In genomic region chr15:52288051-52288942, GRCh38 we compare ENCODE assay signal across 1 cellular context.
TF ChIP-seq lines count a peak whose summit lies in the region.

No MANE protein-coding gene starts in this region.

TF ChIP-seq in HepG2, 621 proteins besides CTCF, POLR2A, EP300 and RAD21 (continued from another document and continues in another):
- peak; percentile 62; the same call in 1 of the 2 replicates for TF ChIP-seq ATF5 (CRISPR knock-in tag; IDR thresholded peaks at IDR 0.05; ENCODE audit: low read depth)
- peak; percentile 55; the same call in 1 of the 2 replicates for TF ChIP-seq ZBTB38 (CRISPR knock-in tag; IDR thresholded peaks at IDR 0.05)
- TF ChIP-seq ZNF24 (IDR thresholded peaks at IDR 0.05), result peak; percentile 62; the same call in 1 of the 2 replicates
- TF ChIP-seq HBP1 (CRISPR knock-in tag; IDR thresholded peaks at IDR 0.05; ENCODE audit: low read depth), result no peak; the same call in 1 of the 2 replicates
- peak; percentile 56; the same call in 1 of the 2 replicates for TF ChIP-seq ZNF546 (CRISPR knock-in tag; conservative IDR thresholded peaks at IDR 0.05)
- peak; percentile 79; the same call in 1 of the 2 replicates for TF ChIP-seq NKX3-1 (CRISPR knock-in tag; IDR thresholded peaks at IDR 0.05)
- no peak for TF ChIP-seq ZNF646 (CRISPR knock-in tag; IDR thresholded peaks at IDR 0.05)
- peak; percentile 78; the same call in 1 of the 2 replicates for TF ChIP-seq RCOR2 (CRISPR knock-in tag; IDR thresholded peaks at IDR 0.05)
- peak; percentile 82; the same call in 1 of the 2 replicates for TF ChIP-seq TOPORS (CRISPR knock-in tag; IDR thresholded peaks at IDR 0.05)
- TF ChIP-seq CHD2 (IDR thresholded peaks at IDR 0.05; ENCODE audit: low read depth, low read length), result no peak
- TF ChIP-seq HMGXB4 (CRISPR knock-in tag; IDR thresholded peaks at IDR 0.05; ENCODE audit: borderline replicate concordance in 1 of 2, low read depth in 1 of 2), result peak; percentile 63 to 85; a peak in 3 of 4 replicates
- peak; percentile 98 for TF ChIP-seq TEAD3 (CRISPR knock-in tag; optimal IDR thresholded peaks at IDR 0.05; ENCODE audit: borderline replicate concordance)
- TF ChIP-seq ARHGAP35 (CRISPR knock-in tag; IDR thresholded peaks at IDR 0.05; ENCODE audit: borderline replicate concordance), result no peak
- TF ChIP-seq SIX4 (CRISPR knock-in tag; IDR thresholded peaks at IDR 0.05), result peak; percentile 68
- TF ChIP-seq PTBP1 (IDR thresholded peaks at IDR 0.05; ENCODE audit: low read depth, low read length, poor library complexity, severe bottlenecking), result no peak
- peak; percentile 71; the same call in 1 of the 2 replicates for TF ChIP-seq YEATS2 (CRISPR knock-in tag; IDR thresholded peaks at IDR 0.05; ENCODE audit: borderline replicate concordance)
- no peak for TF ChIP-seq ZNF530 (CRISPR knock-in tag; IDR thresholded peaks at IDR 0.05; ENCODE audit: low read depth)
- TF ChIP-seq RXRA (CRISPR knock-in tag; IDR thresholded peaks at IDR 0.05), result peak; percentile 87
- no peak for TF ChIP-seq MATR3 (CRISPR knock-in tag; IDR thresholded peaks at IDR 0.05)
- TF ChIP-seq REXO4 (CRISPR knock-in tag; IDR thresholded peaks at IDR 0.05; ENCODE audit: borderline replicate concordance), result no peak
- no peak for TF ChIP-seq SMYD3 (CRISPR knock-in tag; IDR thresholded peaks at IDR 0.05)
- peak; percentile 82 for TF ChIP-seq ZNF317 (CRISPR knock-in tag; IDR thresholded peaks at IDR 0.05)
- TF ChIP-seq TP53 (CRISPR knock-in tag; conservative IDR thresholded peaks at IDR 0.05), result 0 out of 2 replicates have a peak, but pooled peaks have one; percentile 59
- no peak for TF ChIP-seq XBP1 (CRISPR knock-in tag; IDR thresholded peaks at IDR 0.05)
- TF ChIP-seq ZNF839 (CRISPR knock-in tag; IDR thresholded peaks at IDR 0.05; ENCODE audit: borderline replicate concordance), result no peak
- no peak; the same call in 1 of the 2 replicates for TF ChIP-seq ZNF275 (CRISPR knock-in tag; IDR thresholded peaks at IDR 0.05; ENCODE audit: borderline replicate concordance)
- TF ChIP-seq HDAC1 (CRISPR knock-in tag; IDR thresholded peaks at IDR 0.05), result peak; percentile 96
- no peak for TF ChIP-seq PAWR (CRISPR knock-in tag; IDR thresholded peaks at IDR 0.05; ENCODE audit: borderline replicate concordance)
- TF ChIP-seq REPIN1 (CRISPR knock-in tag; IDR thresholded peaks at IDR 0.05; ENCODE audit: borderline replicate concordance, low read depth), result peak; percentile 88
- no peak for TF ChIP-seq ZNF879 (CRISPR knock-in tag; IDR thresholded peaks at IDR 0.05)
- no peak for TF ChIP-seq FOXM1 (CRISPR knock-in tag; IDR thresholded peaks at IDR 0.05)
- peak; percentile 89 for TF ChIP-seq KAT7 (CRISPR knock-in tag; IDR thresholded peaks at IDR 0.05; ENCODE audit: borderline replicate concordance)
- TF ChIP-seq MAFF (IDR thresholded peaks at IDR 0.05; ENCODE audit: low read depth, low read length), result no peak
- no peak for TF ChIP-seq ZMYM2 (CRISPR knock-in tag; IDR thresholded peaks at IDR 0.05)
- TF ChIP-seq HIVEP1 (CRISPR knock-in tag; IDR thresholded peaks at IDR 0.05), result peak; percentile 81; the same call in 1 of the 2 replicates
- no peak for TF ChIP-seq ZEB1 (IDR thresholded peaks at IDR 0.05; ENCODE audit: insufficient replicate concordance, low read depth)
- TF ChIP-seq GATA4 (IDR thresholded peaks at IDR 0.05; ENCODE audit: borderline replicate concordance, low read depth), result peak; percentile 40; the same call in 1 of the 2 replicates
- no peak; the same call in 1 of the 2 replicates for TF ChIP-seq FOXC1 (CRISPR knock-in tag; IDR thresholded peaks at IDR 0.05; ENCODE audit: borderline replicate concordance)
- no peak for TF ChIP-seq ZNF180 (CRISPR knock-in tag; IDR thresholded peaks at IDR 0.05; ENCODE audit: borderline replicate concordance, low read depth)
- peak; percentile 59; the same call in 1 of the 2 replicates for TF ChIP-seq JUND (CRISPR knock-in tag; IDR thresholded peaks at IDR 0.05)
- TF ChIP-seq NPAS2 (CRISPR knock-in tag; IDR thresholded peaks at IDR 0.05; ENCODE audit: borderline replicate concordance), result no peak
- no peak for TF ChIP-seq ZNF17 (CRISPR knock-in tag; IDR thresholded peaks at IDR 0.05)
- no peak for TF ChIP-seq ZNF260 (CRISPR knock-in tag; IDR thresholded peaks at IDR 0.05; ENCODE audit: borderline replicate concordance, low read depth)
- 0 out of 2 replicates have a peak, but pooled peaks have one; percentile 28 for TF ChIP-seq ZBTB7B (CRISPR knock-in tag; IDR thresholded peaks at IDR 0.05)
- no peak for TF ChIP-seq CERS6 (CRISPR knock-in tag; IDR thresholded peaks at IDR 0.05)
- TF ChIP-seq SSRP1 (CRISPR knock-in tag; IDR thresholded peaks at IDR 0.05), result no peak
- peak; percentile 20; the same call in 1 of the 2 replicates for TF ChIP-seq ZNF772 (CRISPR knock-in tag; IDR thresholded peaks at IDR 0.05)
- TF ChIP-seq ZNF292 (CRISPR knock-in tag; IDR thresholded peaks at IDR 0.05; ENCODE audit: borderline replicate concordance, low read depth), result peak; percentile 96; the same call in 1 of the 2 replicates
- TF ChIP-seq FIP1L1 (IDR thresholded peaks at IDR 0.05; ENCODE audit: borderline replicate concordance, insufficient read depth, low read depth, low read length), result no peak
- TF ChIP-seq CSRNP2 (CRISPR knock-in tag; conservative IDR thresholded peaks at IDR 0.05; ENCODE audit: low read depth), result no peak
- TF ChIP-seq KLF6 (CRISPR knock-in tag; IDR thresholded peaks at IDR 0.05), result 0 out of 2 replicates have a peak, but pooled peaks have one; percentile 73
- no peak for TF ChIP-seq ZBTB46 (CRISPR knock-in tag; IDR thresholded peaks at IDR 0.05; ENCODE audit: borderline replicate concordance)
